Comparison of ENCODE assay signal across 10 cellular contexts in the genomic region with DNA sequence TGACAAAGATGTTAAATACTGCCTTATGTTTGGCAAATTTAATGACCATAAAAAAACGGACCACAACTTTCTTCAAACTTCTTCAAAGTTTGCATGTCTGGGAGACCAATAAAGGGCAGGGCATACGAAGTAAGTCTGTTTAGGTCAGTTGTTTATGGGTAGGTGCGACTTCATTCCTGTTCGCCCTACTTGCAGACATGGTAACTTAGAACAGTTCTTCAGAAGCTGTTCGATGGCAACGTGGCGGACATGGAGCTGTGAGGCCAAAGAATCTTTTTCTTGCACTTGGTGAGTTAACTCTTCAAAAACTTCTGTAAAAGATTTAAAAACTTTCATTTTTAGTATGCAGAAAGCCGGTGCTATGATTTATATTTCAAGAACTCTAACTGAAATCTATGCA. TPM values are rescaled to one million over a fixed set of nuclear protein-coding genes. Genes with fewer than 3 reads are reported as not detected.
DNase-seq lines count a peak whose midpoint lies in the region; ATAC-seq and TF ChIP-seq lines count a peak whose summit lies in the region.
"Had no signal": no experiment of that assay in that cellular context is flagged by ENCODE, and none has a peak within 500 bp of the region (broad histone marks: within the 10 kb centered on the region; RNA-seq: fewer than 3 reads in every experiment).

No MANE protein-coding gene starts in this region.

- peaks cover 52% of the 10 kb centered on the region for H3K36me3 Mint-ChIP-seq in activated CD8-positive, alpha-beta T cell treated with anti-CD3 and anti-CD28 coated beads for 36 hours (ENCODE audit: low read depth)
- peaks cover 28% of the 10 kb centered on the region for H3K36me3 Mint-ChIP-seq in natural killer cell treated with Interleukin-12 subunit alpha and Interleukin-12 subunit beta and Interleukin-15 and Interleukin-18, amount 100 ng/mL, for 72 hours

- peak overlapping the region; percentile 67 for H3K4me3 Mint-ChIP-seq in activated CD8-positive, alpha-beta T cell treated with anti-CD3 and anti-CD28 coated beads for 36 hours
- H3K4me3 Mint-ChIP-seq in natural killer cell treated with Interleukin-12 subunit alpha and Interleukin-12 subunit beta and Interleukin-15 and Interleukin-18, amount 100 ng/mL, for 72 hours, result peak overlapping the region; percentile 55

- CTCF ChIA-PET in activated CD8-positive, alpha-beta T cell treated with anti-CD3 and anti-CD28 coated beads for 36 hours (lab: Charles Lee), result interaction anchor here (0.6 to 1.0 kb wide), 3 partner anchors 11 to 25 kb away, joined by 3 read pairs; a partner anchor contains a TSS

- H3K9me3 Mint-ChIP-seq in activated CD8-positive, alpha-beta T cell treated with anti-CD3 and anti-CD28 coated beads for 36 hours, result no peaks in the 10 kb centered on the region
- H3K9me3 Mint-ChIP-seq in natural killer cell treated with Interleukin-12 subunit alpha and Interleukin-12 subunit beta and Interleukin-15 and Interleukin-18, amount 100 ng/mL, for 72 hours, result no peaks in the 10 kb centered on the region

- H3K27ac Mint-ChIP-seq in activated CD8-positive, alpha-beta T cell treated with anti-CD3 and anti-CD28 coated beads for 36 hours, result peak overlapping the region; percentile 94
- H3K27ac Mint-ChIP-seq in natural killer cell treated with Interleukin-12 subunit alpha and Interleukin-12 subunit beta and Interleukin-15 and Interleukin-18, amount 100 ng/mL, for 72 hours, result peak overlapping the region; percentile 56 to 79

- no peak for DNase-seq in activated CD8-positive, alpha-beta T cell treated with anti-CD3 and anti-CD28 coated beads for 36 hours
- DNase-seq in natural killer cell treated with Interleukin-12 subunit alpha and Interleukin-12 subunit beta and Interleukin-15 and Interleukin-18, amount 100 ng/mL, for 72 hours (ENCODE audit: low spot score), result no peak
- no peak for DNase-seq in HK-2 (ENCODE audit: unreplicated experiment)
- no peak for DNase-seq in NCI-H748 treated with DMSO at 0.1 percent for 48 hours (lab: John Stamatoyannopoulos, UW)
- DNase-seq in DMS53 treated with DMSO at 0.1 percent for 48 hours (lab: John Stamatoyannopoulos, UW; ENCODE audit: unreplicated experiment), result no peak

- H3K4me1 Mint-ChIP-seq in activated CD8-positive, alpha-beta T cell treated with anti-CD3 and anti-CD28 coated beads for 36 hours (ENCODE audit: low read depth), result peaks cover 77% of the 10 kb centered on the region
- peaks cover 40 to 65% of the 10 kb centered on the region in 2 donors for H3K4me1 Mint-ChIP-seq in natural killer cell treated with Interleukin-12 subunit alpha and Interleukin-12 subunit beta and Interleukin-15 and Interleukin-18, amount 100 ng/mL, for 72 hours (ENCODE audit: low read depth in 2 of 2)

- ATAC-seq in GM18502 (IDR thresholded peaks at IDR 0.05; ENCODE audit: poor library complexity, unreplicated experiment), result peak; percentile 1
- ATAC-seq in GM21723 (IDR thresholded peaks at IDR 0.05; ENCODE audit: unreplicated experiment), result peak; percentile 16
- ATAC-seq in activated CD8-positive, alpha-beta T cell treated with anti-CD3 and anti-CD28 coated beads for 36 hours, result no peak
- ATAC-seq in natural killer cell treated with Interleukin-12 subunit alpha and Interleukin-12 subunit beta and Interleukin-15 and Interleukin-18, amount 100 ng/mL, for 72 hours, result peak; percentile 6 to 26
- ATAC-seq in GM18870 (IDR thresholded peaks at IDR 0.05; ENCODE audit: unreplicated experiment), result no peak
- ATAC-seq: HCT116, K562 had no signal

- no peaks in the 10 kb centered on the region for H3K27me3 Mint-ChIP-seq in activated CD8-positive, alpha-beta T cell treated with anti-CD3 and anti-CD28 coated beads for 36 hours
- no peaks in the 10 kb centered on the region for H3K27me3 Mint-ChIP-seq in natural killer cell treated with Interleukin-12 subunit alpha and Interleukin-12 subunit beta and Interleukin-15 and Interleukin-18, amount 100 ng/mL, for 72 hours

- no peak for TF ChIP-seq CTCF in activated CD8-positive, alpha-beta T cell treated with anti-CD3 and anti-CD28 coated beads for 36 hours (IDR thresholded peaks at IDR 0.05)

- intact Hi-C loops in activated CD8-positive, alpha-beta T cell treated with anti-CD3 and anti-CD28 coated beads for 36 hours (cut with micrococcal nuclease), result no loop called here

- POLR2A ChIA-PET in activated CD8-positive, alpha-beta T cell treated with anti-CD3 and anti-CD28 coated beads for 36 hours (lab: Charles Lee), result interaction anchor here (1.2 to 1.3 kb wide), 2 partner anchors 25 to 26 kb away, joined by 4 read pairs; a partner anchor contains a TSS

RNA-seq across cellular contexts. Expression of a gene that starts 25.9 kb away (rescaled TPM):
- 10 to 100 TPM; 32.5 to 32.6 TPM for total RNA-seq in activated CD8-positive, alpha-beta T cell treated with anti-CD3 and anti-CD28 coated beads for 36 hours
- total RNA-seq in natural killer cell treated with Interleukin-12 subunit alpha and Interleukin-12 subunit beta and Interleukin-15 and Interleukin-18, amount 100 ng/mL, for 72 hours, result 100 to 1,000 TPM in 1 of 2 donors, 10 to 100 TPM in 1; 61.0 to 101 TPM

Comparison
In these comparisons a context has a peak if more than half of its experiments do, and no peak if none do; other contexts are left out.
1. ATAC-seq: peak in GM18502 (single experiment), GM21723 (single experiment) and natural killer cell treated with Interleukin-12 subunit alpha and Interleukin-12 subunit beta and Interleukin-15 and Interleukin-18, amount 100 ng/mL, for 72 hours (2 of 2); none in activated CD8-positive, alpha-beta T cell treated with anti-CD3 and anti-CD28 coated beads for 36 hours (single experiment) and GM18870 (single experiment).